ENCODE assay signal across 8 cellular contexts in genomic region chr17:54968954-54969400, GRCh38. TPM values are rescaled to one million over a fixed set of nuclear protein-coding genes. Genes with fewer than 3 reads are reported as not detected.
DNase-seq lines count a peak whose midpoint lies in the region; ATAC-seq and TF ChIP-seq lines count a peak whose summit lies in the region.

No MANE protein-coding gene starts in this region.

- H3K9me3 ChIP-seq in OCI-LY7 (ENCODE audit: low read length), result no peaks in the 10 kb centered on the region

- ATAC-seq in HG02759 (IDR thresholded peaks at IDR 0.05; ENCODE audit: unreplicated experiment), result peak; percentile 30
- peak; percentile 21 to 34 for ATAC-seq in naive thymus-derived CD8-positive, alpha-beta T cell

- peak overlapping the region; percentile 90 for H2AFZ ChIP-seq in OCI-LY7 (ENCODE audit: low read length)

- intact Hi-C loops in OCI-LY7 (cut with micrococcal nuclease; ENCODE audit: unreplicated experiment) (loop anchor here (5.0 kb wide), 2 partner anchors 198 to 768 kb away; no protein-coding TSS in a partner anchor), CD14-positive monocyte (cut with micrococcal nuclease) (no loop called here)

- H3K4me3 ChIP-seq in OCI-LY7 (ENCODE audit: low read depth, low read length, poor library complexity, severe bottlenecking), result peak overlapping the region; percentile 93
- peak overlapping the region; percentile 82 for H3K4me3 ChIP-seq in epithelial cell of esophagus (ENCODE audit: low read length)

- peak overlapping the region; percentile 89 for H3K4me2 ChIP-seq in OCI-LY7 (ENCODE audit: low read length)

- CTCF ChIA-PET in OCI-LY7 (lab: Charles Lee; ENCODE audit: unreplicated experiment), result no interaction called here

- no peaks in the 10 kb centered on the region for H4K20me1 ChIP-seq in OCI-LY7 (ENCODE audit: insufficient read depth, low read length)

- TF ChIP-seq CTCF in OCI-LY7 (conservative IDR thresholded peaks at IDR 0.05; ENCODE audit: low read length) (no peak), epithelial cell of esophagus (IDR thresholded peaks at IDR 0.05; ENCODE audit: insufficient read depth, low read depth, low read length, missing control alignments) (no peak), CD14-positive monocyte (IDR thresholded peaks at IDR 0.05) (no peak), osteocyte (IDR thresholded peaks at IDR 0.05) (no peak)

- H3K27ac ChIP-seq in OCI-LY7 (ENCODE audit: low read depth, low read length, poor library complexity, severe bottlenecking), result peak overlapping the region; percentile 54

- peaks cover 12 to 38% (median 25%) of the 10 kb centered on the region in 4 donors for H3K4me1 Mint-ChIP-seq in naive thymus-derived CD8-positive, alpha-beta T cell
- H3K4me1 Mint-ChIP-seq in CD14-positive monocyte, result peaks cover 13% of the 10 kb centered on the region
- H3K4me1 Mint-ChIP-seq in osteocyte (ENCODE audit: unreplicated experiment), result peaks cover 21% of the 10 kb centered on the region

- peaks cover 45% of the 10 kb centered on the region for H3K79me2 ChIP-seq in OCI-LY7 (ENCODE audit: insufficient read depth, low read depth, low read length)

- H3K9me3 Mint-ChIP-seq in naive thymus-derived CD8-positive, alpha-beta T cell, result no peaks in the 10 kb centered on the region
- H3K9me3 Mint-ChIP-seq in CD14-positive monocyte (no peaks in the 10 kb centered on the region), osteocyte (ENCODE audit: unreplicated experiment) (no peaks in the 10 kb centered on the region)

- H3K36me3 Mint-ChIP-seq in naive thymus-derived CD8-positive, alpha-beta T cell, result peaks cover 0 to 18% (median 3%) of the 10 kb centered on the region in 3 donors
- H3K36me3 Mint-ChIP-seq in CD14-positive monocyte (peaks cover 4% of the 10 kb centered on the region in 2 donors), osteocyte (ENCODE audit: unreplicated experiment) (peaks cover 5% of the 10 kb centered on the region)

- H3K4me1 ChIP-seq in OCI-LY7 (ENCODE audit: insufficient read depth, low read length, poor library complexity, severe bottlenecking), result peaks cover 21% of the 10 kb centered on the region

- peak; percentile 9 to 18 for DNase-seq in stimulated activated CD4-positive, alpha-beta T cell treated with anti-CD3 and anti-CD28 coated beads, Interleukin-2, amount 100 ng/mL, for 48 hours
- DNase-seq in stimulated activated CD4-positive, alpha-beta T cell treated with anti-CD3 and anti-CD28 coated beads, Interleukin-12 subunit alpha, Interleukin-12 subunit beta, amount 100 ng/mL, for 4 hours, result no peak
- DNase-seq in OCI-LY7 (ENCODE audit: low spot score) (no peak), epithelial cell of esophagus (ENCODE audit: low read depth) (peak; percentile 26), CD14-positive monocyte (ENCODE audit: low spot score) (no peak), osteocyte (ENCODE audit: extremely low spot score, unreplicated experiment) (no peak)
- DNase-seq in naive thymus-derived CD8-positive, alpha-beta T cell, result peak in 3 of 10 donors; percentile 5 to 65 (median 6)

- BruUV-seq in OCI-LY7 (replicated peaks; lab: Mats Ljungman, UMichigan), result TSS peak; percentile 58

- H3K27ac Mint-ChIP-seq in naive thymus-derived CD8-positive, alpha-beta T cell, result no peak overlapping the region
- H3K27ac Mint-ChIP-seq in CD14-positive monocyte (no peak overlapping the region), osteocyte (ENCODE audit: unreplicated experiment) (no peak overlapping the region)

- H3K4me3 Mint-ChIP-seq in naive thymus-derived CD8-positive, alpha-beta T cell, result no peak overlapping the region
- H3K4me3 Mint-ChIP-seq in CD14-positive monocyte (no peak overlapping the region), osteocyte (ENCODE audit: unreplicated experiment) (no peak overlapping the region)

- peaks cover 21% of the 10 kb centered on the region for H3K36me3 ChIP-seq in OCI-LY7 (ENCODE audit: insufficient read depth, low read length)

- no peaks in the 10 kb centered on the region; the same call in 1 of the 2 replicates for H3K9me2 ChIP-seq in OCI-LY7 (ENCODE audit: insufficient read depth, low read length)

- no peaks in the 10 kb centered on the region for H3K27me3 Mint-ChIP-seq in naive thymus-derived CD8-positive, alpha-beta T cell
- no peaks in the 10 kb centered on the region for H3K27me3 Mint-ChIP-seq in CD14-positive monocyte (ENCODE audit: low read depth in 3 of 3)
- no peaks in the 10 kb centered on the region for H3K27me3 Mint-ChIP-seq in osteocyte (ENCODE audit: unreplicated experiment)

- POLR2A ChIA-PET in OCI-LY7 (lab: Charles Lee), result interaction anchor here (2.0 kb wide), 1 partner anchor 11 kb away, joined by 7 read pairs; no protein-coding TSS in a partner anchor
- POLR2A ChIA-PET in naive thymus-derived CD8-positive, alpha-beta T cell (lab: Charles Lee), result interaction anchor here (0.9 kb wide), 1 partner anchor 9 kb away, joined by 4 read pairs; no protein-coding TSS in a partner anchor

RNA-seq across cellular contexts. Expression of gene STXBP4, which starts 0.4 kb away (rescaled TPM):
- 9.4 and 21.8 TPM in 2 replicates for total RNA-seq in OCI-LY7 (2014; rRNA removed; shearing (Covaris generic))
- total RNA-seq in OCI-LY7 (2022) (12.6 and 13.4 TPM in 2 replicates), osteocyte (19.9 and 20.8 TPM in 2 replicates)
- 1 to 10 TPM; 5.7 to 6.4 TPM for total RNA-seq in naive thymus-derived CD8-positive, alpha-beta T cell
- 1 to 10 TPM; 3.1 to 4.1 (median 3.5) TPM for polyA plus RNA-seq in naive thymus-derived CD8-positive, alpha-beta T cell
- under 1 TPM; 0.27 to 0.44 TPM for polyA plus RNA-seq in CD14-positive monocyte

RNA-seq across cellular contexts. Expression of gene COX11, which starts 0.5 kb away (rescaled TPM):
- 75.6 and 128 TPM in 2 replicates for total RNA-seq in OCI-LY7 (2014; rRNA removed; shearing (Covaris generic))
- total RNA-seq in OCI-LY7 (2022) (75.9 and 78.6 TPM in 2 replicates), osteocyte (47.4 and 57.8 TPM in 2 replicates)
- total RNA-seq in naive thymus-derived CD8-positive, alpha-beta T cell, result 10 to 100 TPM; 65.6 to 67.0 TPM
- polyA plus RNA-seq in naive thymus-derived CD8-positive, alpha-beta T cell, result 10 to 100 TPM; 67.6 to 74.7 (median 68.6) TPM
- polyA plus RNA-seq in CD14-positive monocyte, result 10 to 100 TPM; 13.2 to 24.8 TPM

Comparison
In these comparisons a context has a peak if more than half of its experiments do, and no peak if none do; other contexts are left out.
1. DNase-seq: peak in stimulated activated CD4-positive, alpha-beta T cell treated with anti-CD3 and anti-CD28 coated beads, Interleukin-2, amount 100 ng/mL, for 48 hours (2 of 2) and epithelial cell of esophagus (single experiment); none in stimulated activated CD4-positive, alpha-beta T cell treated with anti-CD3 and anti-CD28 coated beads, Interleukin-12 subunit alpha, Interleukin-12 subunit beta, amount 100 ng/mL, for 4 hours (single experiment), OCI-LY7 (single experiment), CD14-positive monocyte (single experiment) and osteocyte (single experiment).